Comparison of ENCODE assay signal across 16 cellular contexts in genomic region chr12:62767506-62767905, GRCh38.
A peak's percentile ranks its signal among the peaks of the same experiment; 100 is the strongest.
DNase-seq lines count a peak whose midpoint lies in the region; ATAC-seq and TF ChIP-seq lines count a peak whose summit lies in the region.
"Had no signal": no experiment of that assay in that cellular context is flagged by ENCODE, and none has a peak within 500 bp of the region (broad histone marks: within the 10 kb centered on the region; RNA-seq: fewer than 3 reads in every experiment).

No MANE protein-coding gene starts in this region.

- POLR2A ChIA-PET in A673 (lab: Charles Lee; ENCODE audit: low non-redundant PET) = no interaction called here

- H3K36me3 Mint-ChIP-seq in activated naive CD8-positive, alpha-beta T cell treated with anti-CD3 and anti-CD28 coated beads for 36 hours = no peaks in the 10 kb centered on the region
- H3K36me3 Mint-ChIP-seq: activated naive CD8-positive, alpha-beta T cell treated with anti-CD3 and anti-CD28 coated beads, Interleukin-2, amount 10 ng/mL, durations not matched to agents 7 days and 5 days had no signal

- no peak for TF ChIP-seq CTCF in A673 (conservative IDR thresholded peaks at IDR 0.05; ENCODE audit: low read depth, low read length)
- TF ChIP-seq CTCF in body of pancreas (IDR thresholded peaks at IDR 0.05) = no peak
- no peak for TF ChIP-seq CTCF in Peyer's patch (IDR thresholded peaks at IDR 0.05)

- DNase-seq in A673 (ENCODE audit: low spot score) = peak; percentile 14
- DNase-seq in HS-5 (ENCODE audit: low read depth) = peak; percentile 25
- DNase-seq in activated naive CD8-positive, alpha-beta T cell treated with anti-CD3 and anti-CD28 coated beads for 36 hours = no peak
- DNase-seq in fibroblast of peridontal ligament (ENCODE audit: extremely low read depth) = peak; percentile 39
- DNase-seq in caudate nucleus (lab: John Stamatoyannopoulos, UW) = no peak
- DNase-seq in body of pancreas = no peak
- no peak for DNase-seq in Peyer's patch
- DNase-seq: activated CD4-positive, alpha-beta T cell treated with anti-CD3 and anti-CD28 coated beads for 4 hours; activated naive CD8-positive, alpha-beta T cell treated with anti-CD3 and anti-CD28 coated beads, Interleukin-2, amount 10 ng/mL, durations not matched to agents 7 days and 5 days; Caco-2; NCI-H1694; NCI-H526 had no signal

- CTCF ChIA-PET in A673 (lab: Charles Lee) = no interaction called here

- H3K9me3 Mint-ChIP-seq in activated naive CD8-positive, alpha-beta T cell treated with anti-CD3 and anti-CD28 coated beads for 36 hours = no peaks in the 10 kb centered on the region
- H3K9me3 Mint-ChIP-seq: activated naive CD8-positive, alpha-beta T cell treated with anti-CD3 and anti-CD28 coated beads, Interleukin-2, amount 10 ng/mL, durations not matched to agents 7 days and 5 days; GM23338; stimulated activated naive CD8-positive, alpha-beta T cell treated with anti-CD3 and anti-CD28 coated beads, Interleukin-15, Interleukin-2, amounts not matched to agents 100 ng/mL and 50 ng/mL, for 24 hours had no signal

- peak overlapping the region; percentile 54 for H3K27ac Mint-ChIP-seq in activated naive CD8-positive, alpha-beta T cell treated with anti-CD3 and anti-CD28 coated beads for 36 hours
- H3K27ac Mint-ChIP-seq: activated naive CD8-positive, alpha-beta T cell treated with anti-CD3 and anti-CD28 coated beads, Interleukin-2, amount 10 ng/mL, durations not matched to agents 7 days and 5 days; GM23338; stimulated activated naive CD8-positive, alpha-beta T cell treated with anti-CD3 and anti-CD28 coated beads, Interleukin-15, Interleukin-2, amounts not matched to agents 100 ng/mL and 50 ng/mL, for 24 hours had no signal

- no peak for TF ChIP-seq POLR2A in body of pancreas (IDR thresholded peaks at IDR 0.05)
- TF ChIP-seq POLR2A in Peyer's patch (IDR thresholded peaks at IDR 0.05) = no peak

- ATAC-seq in body of pancreas = no peak
- no peak for ATAC-seq in HG03280 (IDR thresholded peaks at IDR 0.05; ENCODE audit: unreplicated experiment)
- ATAC-seq: GM23338 had no signal

- H3K27ac ChIP-seq in A673 (ENCODE audit: low read depth, low read length, poor library complexity, severe bottlenecking) = no peak overlapping the region
- H3K27ac ChIP-seq in caudate nucleus (ENCODE audit: low read depth, low read length) = no peak overlapping the region
- H3K27ac ChIP-seq in body of pancreas = no peak overlapping the region
- H3K27ac ChIP-seq in Peyer's patch = no peak overlapping the region
- H3K27ac ChIP-seq: KMS-11 had no signal

- intact Hi-C loops in A673 (cut with micrococcal nuclease; ENCODE audit: unreplicated experiment) = no loop called here
- intact Hi-C loops in body of pancreas (cut with DNase I) = no loop called here

- H3K4me3 ChIP-seq in A673 (ENCODE audit: low read depth, low read length, poor library complexity, severe bottlenecking) = no peak overlapping the region
- H3K4me3 ChIP-seq in body of pancreas = no peak overlapping the region
- H3K4me3 ChIP-seq in Peyer's patch = no peak overlapping the region
- H3K4me3 ChIP-seq: GM23338 had no signal

- WGBS in body of pancreas, 2 donors = 85 to 87% methylated on average over 5 of the region's 5 CpGs

- no peaks in the 10 kb centered on the region for H3K27me3 ChIP-seq in A673 (replicated peaks; ENCODE audit: insufficient read depth, low read depth, low read length, poor library complexity)
- no peaks in the 10 kb centered on the region for H3K27me3 ChIP-seq in body of pancreas
- H3K27me3 ChIP-seq in Peyer's patch = no peaks in the 10 kb centered on the region

- no peaks in the 10 kb centered on the region for H3K27me3 Mint-ChIP-seq in activated naive CD8-positive, alpha-beta T cell treated with anti-CD3 and anti-CD28 coated beads for 36 hours
- H3K27me3 Mint-ChIP-seq: stimulated activated naive CD8-positive, alpha-beta T cell treated with anti-CD3 and anti-CD28 coated beads, Interleukin-15, Interleukin-2, amounts not matched to agents 100 ng/mL and 50 ng/mL, for 24 hours had no signal

- H3K9me3 ChIP-seq in A673 (ENCODE audit: low read depth, low read length, poor library complexity, severe bottlenecking) (no peaks in the 10 kb centered on the region), body of pancreas (no peaks in the 10 kb centered on the region), Peyer's patch (no peaks in the 10 kb centered on the region)
- H3K9me3 ChIP-seq: Caco-2 had no signal

- BruUV-seq in A673 (replicated peaks; lab: Mats Ljungman, UMichigan) = no TSS peak

- H3K4me3 Mint-ChIP-seq in activated naive CD8-positive, alpha-beta T cell treated with anti-CD3 and anti-CD28 coated beads for 36 hours = no peak overlapping the region
- H3K4me3 Mint-ChIP-seq: activated naive CD8-positive, alpha-beta T cell treated with anti-CD3 and anti-CD28 coated beads, Interleukin-2, amount 10 ng/mL, durations not matched to agents 7 days and 5 days; GM23338; stimulated activated naive CD8-positive, alpha-beta T cell treated with anti-CD3 and anti-CD28 coated beads, Interleukin-15, Interleukin-2, amounts not matched to agents 100 ng/mL and 50 ng/mL, for 24 hours had no signal

- H3K36me3 ChIP-seq in A673 (ENCODE audit: insufficient read depth, low read length, poor library complexity, severe bottlenecking) (no peaks in the 10 kb centered on the region), body of pancreas (replicated peaks in 1 of 2; ENCODE audit: insufficient read depth in 1 of 2, low read depth in 2 of 2) (no peaks in the 10 kb centered on the region), Peyer's patch (no peaks in the 10 kb centered on the region)

- peaks cover 11% of the 10 kb centered on the region for H3K4me1 Mint-ChIP-seq in activated naive CD8-positive, alpha-beta T cell treated with anti-CD3 and anti-CD28 coated beads for 36 hours

- no peaks in the 10 kb centered on the region for H3K4me1 ChIP-seq in A673 (ENCODE audit: insufficient read depth, low read length, poor library complexity, severe bottlenecking)
- no peaks in the 10 kb centered on the region for H3K4me1 ChIP-seq in body of pancreas
- peaks cover 0 to 18% (median 0%) of the 10 kb centered on the region in 4 donors for H3K4me1 ChIP-seq in Peyer's patch

Comparison
In these comparisons a context has a peak if more than half of its experiments do, and no peak if none do; other contexts are left out.
1. DNase-seq: peak in A673 (single experiment), HS-5 (single experiment) and fibroblast of peridontal ligament (single experiment); none in activated naive CD8-positive, alpha-beta T cell treated with anti-CD3 and anti-CD28 coated beads for 36 hours (single experiment), caudate nucleus (0 of 61), body of pancreas (0 of 4) and Peyer's patch (0 of 3).